In genomic region chr1:210207597-210208450, GRCh38 we compare ENCODE assay signal across 27 cellular contexts. TPM values are rescaled to one million over a fixed set of nuclear protein-coding genes. Genes with fewer than 3 reads are reported as not detected.
"Had no signal": no experiment of that assay in that cellular context is flagged by ENCODE, and none has a peak within 500 bp of the region (broad histone marks: within the 10 kb centered on the region; RNA-seq: fewer than 3 reads in every experiment).

No MANE protein-coding gene starts in this region.

- ATAC-seq: left cardiac atrium; left lung; lower lobe of right lung; naive thymus-derived CD4-positive, alpha-beta T cell; natural killer cell treated with Interleukin-12 subunit alpha and Interleukin-12 subunit beta and Interleukin-15 and Interleukin-18, amount 100 ng/mL, for 72 hours; right lobe of liver; stimulated activated naive B cell treated with anti-CD40 and anti-IgM and Interleukin-4, amounts not matched to agents 10 μg/mL and 1 μg/mL and 100 μg/mL, for 72 hours; stimulated activated naive CD8-positive, alpha-beta T cell treated with anti-CD3 and anti-CD28 coated beads, Interleukin-15, Interleukin-2, amounts not matched to agents 100 U/mL and 50 U/mL, for 24 hours had no signal

- H3K36me3 Mint-ChIP-seq: mesothelial cell of epicardium; naive thymus-derived CD4-positive, alpha-beta T cell; natural killer cell treated with Interleukin-12 subunit alpha and Interleukin-12 subunit beta and Interleukin-15 and Interleukin-18, amount 100 ng/mL, for 72 hours; stimulated activated naive B cell treated with anti-CD40 and anti-IgM and Interleukin-4, amounts not matched to agents 10 μg/mL and 1 μg/mL and 100 μg/mL, for 72 hours had no signal

- H3K9me3 Mint-ChIP-seq: natural killer cell treated with Interleukin-12 subunit alpha and Interleukin-12 subunit beta and Interleukin-15 and Interleukin-18, amount 100 ng/mL, for 72 hours had no signal

- H3K27me3 ChIP-seq: left lung, ovary, right atrium auricular region, right lobe of liver, stomach, testis, thyroid gland, transverse colon, upper lobe of left lung, vagina had no signal

- H3K4me1 ChIP-seq: left lung, lower lobe of right lung, right atrium auricular region, right lobe of liver, stomach, testis, thyroid gland, upper lobe of left lung, vagina had no signal

- H3K4me3 ChIP-seq: left lung, lower lobe of right lung, ovary, right atrium auricular region, right lobe of liver, skin epidermis, stomach, thyroid gland, transverse colon, upper lobe of left lung, vagina had no signal

- H3K36me3 ChIP-seq: left lung, lower lobe of right lung, ovary, right atrium auricular region, right lobe of liver, stomach, thyroid gland, transverse colon, upper lobe of left lung, vagina had no signal

- H3K4me1 Mint-ChIP-seq: mesothelial cell of epicardium; naive thymus-derived CD4-positive, alpha-beta T cell; stimulated activated naive B cell treated with anti-CD40 and anti-IgM and Interleukin-4, amounts not matched to agents 10 μg/mL and 1 μg/mL and 100 μg/mL, for 72 hours had no signal

- DNase-seq: hippocampal formation; kidney glomerular epithelial cell; left cardiac atrium; left lung; lower lobe of right lung; mammary epithelial cell; mesendoderm; naive thymus-derived CD4-positive, alpha-beta T cell; ovary; right lobe of liver; stimulated activated CD4-positive, alpha-beta T cell treated with anti-CD3 and anti-CD28 coated beads, Interleukin-12 subunit alpha, Interleukin-12 subunit beta, amount 100 ng/mL, for 4 hours; stimulated activated CD4-positive, alpha-beta T cell treated with anti-CD3 and anti-CD28 coated beads, Interleukin-15, amount 100 ng/mL, for 24 hours; stimulated activated CD4-positive, alpha-beta T cell treated with anti-CD3 and anti-CD28 coated beads, Interleukin-2, amount 100 ng/mL, for 24 hours; stimulated activated CD4-positive, alpha-beta T cell treated with anti-CD3 and anti-CD28 coated beads, Interleukin-4, amount 100 ng/mL, for 1 hour; stimulated activated naive B cell treated with anti-CD40 and anti-IgM and Interleukin-4, amounts not matched to agents 10 μg/mL and 1 μg/mL and 100 μg/mL, for 72 hours; stimulated activated naive CD8-positive, alpha-beta T cell treated with anti-CD3 and anti-CD28 coated beads, Interleukin-15, Interleukin-2, amounts not matched to agents 100 U/mL and 50 U/mL, for 24 hours; stomach; testis; thyroid gland; transverse colon; upper lobe of left lung had no signal

- H3K9me3 ChIP-seq: left lung, lower lobe of right lung, ovary, right atrium auricular region, right lobe of liver, stomach, testis, thyroid gland, transverse colon, upper lobe of left lung, vagina had no signal

- H3K4me3 Mint-ChIP-seq: mesothelial cell of epicardium; naive thymus-derived CD4-positive, alpha-beta T cell; natural killer cell treated with Interleukin-12 subunit alpha and Interleukin-12 subunit beta and Interleukin-15 and Interleukin-18, amount 100 ng/mL, for 72 hours; stimulated activated naive B cell treated with anti-CD40 and anti-IgM and Interleukin-4, amounts not matched to agents 10 μg/mL and 1 μg/mL and 100 μg/mL, for 72 hours had no signal

- H3K27ac Mint-ChIP-seq: mesothelial cell of epicardium; natural killer cell treated with Interleukin-12 subunit alpha and Interleukin-12 subunit beta and Interleukin-15 and Interleukin-18, amount 100 ng/mL, for 72 hours; progenitor cell of endocrine pancreas; stimulated activated naive B cell treated with anti-CD40 and anti-IgM and Interleukin-4, amounts not matched to agents 10 μg/mL and 1 μg/mL and 100 μg/mL, for 72 hours had no signal

- H3K27ac ChIP-seq: left lung, lower lobe of right lung, ovary, right atrium auricular region, right lobe of liver, skin epidermis, stomach, testis, thyroid gland, transverse colon, upper lobe of left lung, vagina had no signal

RNA-seq across cellular contexts. Expression of gene SERTAD4, which starts 24.8 kb away (rescaled TPM):
- total RNA-seq: naive thymus-derived CD4-positive, alpha-beta T cell; natural killer cell treated with Interleukin-12 subunit alpha and Interleukin-12 subunit beta and Interleukin-15 and Interleukin-18, amount 100 ng/mL, for 72 hours; right lobe of liver had no signal
- polyA plus RNA-seq: naive thymus-derived CD4-positive, alpha-beta T cell had no signal
